Comparison of ENCODE assay signal across 24 cellular contexts in genomic region chr13:101283782-101284181, GRCh38.
DNase-seq lines count a peak whose midpoint lies in the region; ATAC-seq and TF ChIP-seq lines count a peak whose summit lies in the region.
"Had no signal": no experiment of that assay in that cellular context is flagged by ENCODE, and none has a peak within 500 bp of the region (broad histone marks: within the 10 kb centered on the region; RNA-seq: fewer than 3 reads in every experiment).

No MANE protein-coding gene starts in this region.

- H3K9me2 ChIP-seq in neural cell (ENCODE audit: insufficient read depth, low read length) = no peaks in the 10 kb centered on the region

- H3K9ac ChIP-seq in neural cell (ENCODE audit: low read length) = no peak overlapping the region

- TF ChIP-seq CTCF in RWPE2 (IDR thresholded peaks at IDR 0.05; ENCODE audit: poor library complexity, severe bottlenecking) = no peak
- TF ChIP-seq CTCF in neural cell (IDR thresholded peaks at IDR 0.05; ENCODE audit: poor library complexity, severe bottlenecking) = no peak

- ATAC-seq in RWPE2 (ENCODE audit: low read depth) = peak; percentile 78
- ATAC-seq: activated CD8-positive, alpha-beta memory T cell treated with anti-CD3 and anti-CD28 coated beads, Interleukin-2, amount 10 ng/mL, durations not matched to agents 7 days and 5 days; activated T-cell treated with anti-CD3 and anti-CD28 coated beads, Interleukin-2, amount 50 U/mL, for 4 hours; heart left ventricle; right cardiac atrium; stimulated activated naive CD8-positive, alpha-beta T cell treated with anti-CD3 and anti-CD28 coated beads, Interleukin-15, Interleukin-2, amounts not matched to agents 100 U/mL and 50 U/mL, for 24 hours; T-cell had no signal

- H2AFZ ChIP-seq in neural cell (ENCODE audit: low read depth, low read length) = peak overlapping the region; percentile 1

- no peaks in the 10 kb centered on the region for H3K79me2 ChIP-seq in neural cell (replicated peaks; ENCODE audit: insufficient read depth, low read length)

- peaks cover 12% of the 10 kb centered on the region for H3K4me1 ChIP-seq in RWPE2 (ENCODE audit: insufficient read depth, poor library complexity, severe bottlenecking)
- H3K4me1 ChIP-seq: heart left ventricle, Peyer's patch, SJSA1 had no signal

- TF ChIP-seq RAD21 in neural cell (conservative IDR thresholded peaks at IDR 0.05) = no peak

- H3K9me3 ChIP-seq in RWPE2 (ENCODE audit: severe bottlenecking) (no peaks in the 10 kb centered on the region), neural cell (ENCODE audit: low read length) (no peaks in the 10 kb centered on the region)
- H3K9me3 ChIP-seq: heart left ventricle, Peyer's patch, SJSA1 had no signal

- peak overlapping the region; percentile 27 for H3K27ac ChIP-seq in RWPE2 (ENCODE audit: poor library complexity, severe bottlenecking)
- H3K27ac ChIP-seq in neural cell (ENCODE audit: low read length) = peak overlapping the region; percentile 14
- H3K27ac ChIP-seq: heart left ventricle, Peyer's patch, SJSA1 had no signal

- H3K36me3 ChIP-seq in RWPE2 (ENCODE audit: low read depth) = no peaks in the 10 kb centered on the region
- no peaks in the 10 kb centered on the region for H3K36me3 ChIP-seq in neural cell (ENCODE audit: insufficient read depth, low read length)
- H3K36me3 ChIP-seq: heart left ventricle, Peyer's patch, SJSA1 had no signal

- H3K4me3 ChIP-seq in RWPE2 (ENCODE audit: severe bottlenecking) = no peak overlapping the region
- H3K4me3 ChIP-seq in neural cell (ENCODE audit: low read length) = no peak overlapping the region
- H3K4me3 ChIP-seq: heart left ventricle, Peyer's patch, SJSA1 had no signal

- H4K20me1 ChIP-seq in neural cell (ENCODE audit: insufficient read depth) = no peaks in the 10 kb centered on the region

- peak; percentile 26 to 44 for DNase-seq in NCI-H187 (lab: John Stamatoyannopoulos, UW)
- no peak for DNase-seq in NCI-H187 treated with DMSO at 0.1 percent for 48 hours (lab: John Stamatoyannopoulos, UW)
- DNase-seq in NCI-H146 treated with DMSO at 0.1 percent for 48 hours (lab: John Stamatoyannopoulos, UW; ENCODE audit: unreplicated experiment) = peak; percentile 67
- DNase-seq in RWPE2 (ENCODE audit: low spot score) = no peak
- no peak for DNase-seq in UCSD-AML1 (lab: John Stamatoyannopoulos, UW; ENCODE audit: unreplicated experiment)
- no peak for DNase-seq in kidney tubule cell (ENCODE audit: low spot score)
- no peak for DNase-seq in NCI-H446 (lab: John Stamatoyannopoulos, UW)
- DNase-seq: activated CD4-positive, alpha-beta T cell treated with anti-CD3 and anti-CD28 coated beads, Interleukin-2, amount 50 U/mL, for 4 hours; activated CD8-positive, alpha-beta memory T cell treated with anti-CD3 and anti-CD28 coated beads, Interleukin-2, amount 10 ng/mL, durations not matched to agents 7 days and 5 days; activated gamma-delta T cell; activated naive CD8-positive, alpha-beta T cell treated with anti-CD3 and anti-CD28 coated beads for 36 hours; activated T-cell treated with anti-CD3 and anti-CD28 coated beads, Interleukin-2, amount 50 U/mL, for 4 hours; cortex of kidney; H7; heart left ventricle; NCI-H1048; NCI-H526 treated with DMSO at 0.1 percent for 48 hours; Peyer's patch; right cardiac atrium; stimulated activated CD4-positive, alpha-beta T cell treated with anti-CD3 and anti-CD28 coated beads, Interleukin-1b, Interleukin-23, amount 100 ng/mL, for 48 hours; stimulated activated naive CD8-positive, alpha-beta T cell treated with anti-CD3 and anti-CD28 coated beads, Interleukin-15, Interleukin-2, amounts not matched to agents 100 U/mL and 50 U/mL, for 24 hours; T-cell had no signal

- TF ChIP-seq EP300 in neural cell (conservative IDR thresholded peaks at IDR 0.05; ENCODE audit: poor library complexity, severe bottlenecking) = no peak

- H3K27me3 ChIP-seq in RWPE2 (ENCODE audit: insufficient read depth, poor library complexity, severe bottlenecking) = no peaks in the 10 kb centered on the region
- H3K27me3 ChIP-seq in neural cell (ENCODE audit: insufficient read depth, low read depth, low read length) = no peaks in the 10 kb centered on the region
- H3K27me3 ChIP-seq: heart left ventricle, Peyer's patch, SJSA1 had no signal

- H3K4me2 ChIP-seq in neural cell (ENCODE audit: low read length) = no peak overlapping the region

- H3F3A ChIP-seq in neural cell (ENCODE audit: insufficient read depth, low read length, poor library complexity, severe bottlenecking) = peaks cover 6% of the 10 kb centered on the region

TF ChIP-seq in neural cell, 6 proteins besides CTCF, POLR2A, EP300 and RAD21:
- no peak for TF ChIP-seq REST (IDR thresholded peaks at IDR 0.05; ENCODE audit: borderline replicate concordance)
- TF ChIP-seq POLR2AphosphoS5 (IDR thresholded peaks at IDR 0.05) = no peak
- no peak for TF ChIP-seq SMC3 (conservative IDR thresholded peaks at IDR 0.05; ENCODE audit: poor library complexity)
- TF ChIP-seq TAF1 (IDR thresholded peaks at IDR 0.05; ENCODE audit: low read depth) = no peak
TF ChIP-seq in neural cell: peak in this region for 0.

Comparison
In these comparisons a context has a peak if more than half of its experiments do, and no peak if none do; other contexts are left out.
1. DNase-seq: peak in NCI-H187 (2 of 2) and NCI-H146 treated with DMSO at 0.1 percent for 48 hours (single experiment); none in NCI-H187 treated with DMSO at 0.1 percent for 48 hours (single experiment), RWPE2 (single experiment), UCSD-AML1 (single experiment), kidney tubule cell (single experiment) and NCI-H446 (0 of 2).